Comparison of ENCODE assay signal across 1 cellular context in genomic region chr11:118608268-118609214, GRCh38.
A peak's percentile ranks its signal among the peaks of the same experiment; 100 is the strongest.
TF ChIP-seq lines count a peak whose summit lies in the region.

No MANE protein-coding gene starts in this region.

TF ChIP-seq in K562, 482 proteins besides CTCF, POLR2A, EP300 and RAD21 (continued from another document):
- TF ChIP-seq NEUROD1 (IDR thresholded peaks at IDR 0.05; ENCODE audit: borderline replicate concordance, low read depth, low read length, partially characterized antibody) (peak; percentile 26), FIP1L1 (IDR thresholded peaks at IDR 0.05; ENCODE audit: low read depth, low read length, poor library complexity, severe bottlenecking) (peak; percentile 22), PKNOX1 (IDR thresholded peaks at IDR 0.05) (peak; percentile 35; the same call in 1 of the 2 replicates), STAG1 (CRISPR knock-in tag; IDR thresholded peaks at IDR 0.05; ENCODE audit: borderline replicate concordance) (no peak), ZNF639 (CRISPR knock-in tag; conservative IDR thresholded peaks at IDR 0.05 in 1 of 2, IDR thresholded peaks at IDR 0.05 in 1 of 2) (0 out of 4 replicates have a peak, but pooled peaks of 1 of the 2 experiments have one; percentile 36), ZBTB11 (CRISPR knock-in tag; IDR thresholded peaks at IDR 0.05) (peak in 1 of 3 experiments; percentile 57; a peak in 1 of 6 replicates), TRIM24 (IDR thresholded peaks at IDR 0.05) (peak; percentile 13 to 33; a peak in 1 of 4 replicates), MEF2A (IDR thresholded peaks at IDR 0.05; ENCODE audit: control insufficient read depth, low read depth, low read length) (no peak), DNMT1 (IDR thresholded peaks at IDR 0.05) (no peak), FUS (optimal IDR thresholded peaks at IDR 0.05; ENCODE audit: low read depth, low read length) (peak; percentile 43), GATAD2A (IDR thresholded peaks at IDR 0.05) (peak; percentile 81), ERF (CRISPR knock-in tag; IDR thresholded peaks at IDR 0.05) (0 out of 2 replicates have a peak, but pooled peaks have one; percentile 39), MIER1 (IDR thresholded peaks at IDR 0.05; ENCODE audit: low read depth) (peak; percentile 72; the same call in 1 of the 2 replicates), EGR1 (conservative IDR thresholded peaks at IDR 0.05) (peak; percentile 100), SAP30 (IDR thresholded peaks at IDR 0.05; ENCODE audit: borderline replicate concordance, insufficient read depth, low read depth, low read length, poor library complexity, severe bottlenecking) (no peak), SUPT5H (IDR thresholded peaks at IDR 0.05) (peak; percentile 64), CSDE1 (IDR thresholded peaks at IDR 0.05) (peak in 1 of 2 experiments; percentile 67; a peak in 1 of 4 replicates), HDAC6 (IDR thresholded peaks at IDR 0.05; ENCODE audit: low read depth, low read length) (no peak), NONO (IDR thresholded peaks at IDR 0.05; ENCODE audit: low read depth in 2 of 2, low read length in 1 of 2) (peak in 1 of 2 experiments; percentile 24; a peak in 1 of 4 replicates), RBM14 (IDR thresholded peaks at IDR 0.05; ENCODE audit: borderline replicate concordance, insufficient read depth, low read depth, low read length) (0 out of 2 replicates have a peak, but pooled peaks have one; percentile 5), ZFX (CRISPR knock-in tag; IDR thresholded peaks at IDR 0.05) (peak; percentile 87), CHD1 (IDR thresholded peaks at IDR 0.05; ENCODE audit: low read length) (no peak), ZFP30 (CRISPR knock-in tag; IDR thresholded peaks at IDR 0.05; ENCODE audit: borderline replicate concordance) (no peak), KLF1 (tag; IDR thresholded peaks at IDR 0.05) (no peak), GMEB1 (CRISPR knock-in tag; IDR thresholded peaks at IDR 0.05) (peak; percentile 91), ZBTB2 (IDR thresholded peaks at IDR 0.05) (peak; percentile 94), MAZ (CRISPR knock-in tag; conservative IDR thresholded peaks at IDR 0.05 in 1 of 2, IDR thresholded peaks at IDR 0.05 in 1 of 2) (peak; percentile 30 to 77; a peak in 2 of 4 replicates), NCOA4 (IDR thresholded peaks at IDR 0.05; ENCODE audit: partially characterized antibody) (peak; percentile 9), E4F1 (CRISPR knock-in tag; IDR thresholded peaks at IDR 0.05; ENCODE audit: borderline replicate concordance) (no peak)
- TF ChIP-seq, protein P1, sequence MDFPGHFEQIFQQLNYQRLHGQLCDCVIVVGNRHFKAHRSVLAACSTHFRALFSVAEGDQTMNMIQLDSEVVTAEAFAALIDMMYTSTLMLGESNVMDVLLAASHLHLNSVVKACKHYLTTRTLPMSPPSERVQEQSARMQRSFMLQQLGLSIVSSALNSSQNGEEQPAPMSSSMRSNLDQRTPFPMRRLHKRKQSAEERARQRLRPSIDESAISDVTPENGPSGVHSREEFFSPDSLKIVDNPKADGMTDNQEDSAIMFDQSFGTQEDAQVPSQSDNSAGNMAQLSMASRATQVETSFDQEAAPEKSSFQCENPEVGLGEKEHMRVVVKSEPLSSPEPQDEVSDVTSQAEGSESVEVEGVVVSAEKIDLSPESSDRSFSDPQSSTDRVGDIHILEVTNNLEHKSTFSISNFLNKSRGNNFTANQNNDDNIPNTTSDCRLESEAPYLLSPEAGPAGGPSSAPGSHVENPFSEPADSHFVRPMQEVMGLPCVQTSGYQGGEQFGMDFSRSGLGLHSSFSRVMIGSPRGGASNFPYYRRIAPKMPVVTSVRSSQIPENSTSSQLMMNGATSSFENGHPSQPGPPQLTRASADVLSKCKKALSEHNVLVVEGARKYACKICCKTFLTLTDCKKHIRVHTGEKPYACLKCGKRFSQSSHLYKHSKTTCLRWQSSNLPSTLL (IDR thresholded peaks at IDR 0.05): peak; percentile 72
- TF ChIP-seq, protein P2, sequence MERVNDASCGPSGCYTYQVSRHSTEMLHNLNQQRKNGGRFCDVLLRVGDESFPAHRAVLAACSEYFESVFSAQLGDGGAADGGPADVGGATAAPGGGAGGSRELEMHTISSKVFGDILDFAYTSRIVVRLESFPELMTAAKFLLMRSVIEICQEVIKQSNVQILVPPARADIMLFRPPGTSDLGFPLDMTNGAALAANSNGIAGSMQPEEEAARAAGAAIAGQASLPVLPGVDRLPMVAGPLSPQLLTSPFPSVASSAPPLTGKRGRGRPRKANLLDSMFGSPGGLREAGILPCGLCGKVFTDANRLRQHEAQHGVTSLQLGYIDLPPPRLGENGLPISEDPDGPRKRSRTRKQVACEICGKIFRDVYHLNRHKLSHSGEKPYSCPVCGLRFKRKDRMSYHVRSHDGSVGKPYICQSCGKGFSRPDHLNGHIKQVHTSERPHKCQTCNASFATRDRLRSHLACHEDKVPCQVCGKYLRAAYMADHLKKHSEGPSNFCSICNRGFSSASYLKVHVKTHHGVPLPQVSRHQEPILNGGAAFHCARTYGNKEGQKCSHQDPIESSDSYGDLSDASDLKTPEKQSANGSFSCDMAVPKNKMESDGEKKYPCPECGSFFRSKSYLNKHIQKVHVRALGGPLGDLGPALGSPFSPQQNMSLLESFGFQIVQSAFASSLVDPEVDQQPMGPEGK (CRISPR knock-in tag; IDR thresholded peaks at IDR 0.05; ENCODE audit: borderline replicate concordance): no peak
- TF ChIP-seq, protein P3, sequence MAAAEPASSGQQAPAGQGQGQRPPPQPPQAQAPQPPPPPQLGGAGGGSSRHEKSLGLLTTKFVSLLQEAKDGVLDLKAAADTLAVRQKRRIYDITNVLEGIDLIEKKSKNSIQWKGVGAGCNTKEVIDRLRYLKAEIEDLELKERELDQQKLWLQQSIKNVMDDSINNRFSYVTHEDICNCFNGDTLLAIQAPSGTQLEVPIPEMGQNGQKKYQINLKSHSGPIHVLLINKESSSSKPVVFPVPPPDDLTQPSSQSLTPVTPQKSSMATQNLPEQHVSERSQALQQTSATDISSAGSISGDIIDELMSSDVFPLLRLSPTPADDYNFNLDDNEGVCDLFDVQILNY (CRISPR knock-in tag; IDR thresholded peaks at IDR 0.05): peak; percentile 51; the same call in 1 of the 2 replicates
- TF ChIP-seq, protein P4, sequence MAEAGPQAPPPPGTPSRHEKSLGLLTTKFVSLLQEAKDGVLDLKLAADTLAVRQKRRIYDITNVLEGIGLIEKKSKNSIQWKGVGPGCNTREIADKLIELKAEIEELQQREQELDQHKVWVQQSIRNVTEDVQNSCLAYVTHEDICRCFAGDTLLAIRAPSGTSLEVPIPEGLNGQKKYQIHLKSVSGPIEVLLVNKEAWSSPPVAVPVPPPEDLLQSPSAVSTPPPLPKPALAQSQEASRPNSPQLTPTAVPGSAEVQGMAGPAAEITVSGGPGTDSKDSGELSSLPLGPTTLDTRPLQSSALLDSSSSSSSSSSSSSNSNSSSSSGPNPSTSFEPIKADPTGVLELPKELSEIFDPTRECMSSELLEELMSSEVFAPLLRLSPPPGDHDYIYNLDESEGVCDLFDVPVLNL (CRISPR knock-in tag; IDR thresholded peaks at IDR 0.05; ENCODE audit: low read depth): no peak
- TF ChIP-seq, protein P5, sequence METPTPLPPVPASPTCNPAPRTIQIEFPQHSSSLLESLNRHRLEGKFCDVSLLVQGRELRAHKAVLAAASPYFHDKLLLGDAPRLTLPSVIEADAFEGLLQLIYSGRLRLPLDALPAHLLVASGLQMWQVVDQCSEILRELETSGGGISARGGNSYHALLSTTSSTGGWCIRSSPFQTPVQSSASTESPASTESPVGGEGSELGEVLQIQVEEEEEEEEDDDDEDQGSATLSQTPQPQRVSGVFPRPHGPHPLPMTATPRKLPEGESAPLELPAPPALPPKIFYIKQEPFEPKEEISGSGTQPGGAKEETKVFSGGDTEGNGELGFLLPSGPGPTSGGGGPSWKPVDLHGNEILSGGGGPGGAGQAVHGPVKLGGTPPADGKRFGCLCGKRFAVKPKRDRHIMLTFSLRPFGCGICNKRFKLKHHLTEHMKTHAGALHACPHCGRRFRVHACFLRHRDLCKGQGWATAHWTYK (CRISPR knock-in tag; IDR thresholded peaks at IDR 0.05): 0 out of 2 replicates have a peak, but pooled peaks have one; percentile 48
